In the genomic region with DNA sequence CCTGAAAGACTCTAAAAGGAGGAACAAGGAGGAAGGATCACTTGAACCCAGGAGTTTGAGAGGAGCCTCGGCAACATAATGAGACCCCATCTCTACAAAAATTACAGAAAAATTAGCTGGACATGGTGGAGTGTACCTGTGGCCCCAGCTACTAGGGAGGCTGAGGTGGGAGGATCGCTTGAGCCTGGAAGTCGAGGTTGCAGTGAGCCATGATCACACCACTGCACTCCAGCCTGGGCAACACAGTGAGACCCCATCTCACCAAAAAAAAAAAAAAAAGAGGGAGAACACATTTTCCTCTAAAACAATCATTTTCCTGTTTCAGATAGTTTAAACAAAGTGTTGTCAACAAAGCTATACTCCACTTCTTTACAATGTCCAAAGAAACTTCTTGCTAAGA, we compare ENCODE assay signal across 15 cellular contexts. TPM values are rescaled to one million over a fixed set of nuclear protein-coding genes. Genes with fewer than 3 reads are reported as not detected.
DNase-seq lines count a peak whose midpoint lies in the region; ATAC-seq, FAIRE-seq and TF ChIP-seq lines count a peak whose summit lies in the region.
"Had no signal": no experiment of that assay in that cellular context is flagged by ENCODE, and none has a peak within 500 bp of the region (broad histone marks: within the 10 kb centered on the region; RNA-seq: fewer than 3 reads in every experiment).

No MANE protein-coding gene starts in this region.

- no peak overlapping the region for H2AFZ ChIP-seq in keratinocyte (ENCODE audit: control insufficient read depth, low read length)

- H3K4me2 ChIP-seq in keratinocyte (ENCODE audit: control insufficient read depth, extremely low read depth, insufficient read depth, low read depth, low read length) = peak overlapping the region; percentile 76

- H3K27ac ChIP-seq in keratinocyte (ENCODE audit: control insufficient read depth, insufficient read depth, low read length) = peak overlapping the region; percentile 83
- H3K27ac ChIP-seq: testis had no signal

- H3K36me3 ChIP-seq in keratinocyte (ENCODE audit: control insufficient read depth in 2 of 2, extremely low read depth in 1 of 2, insufficient read depth in 2 of 2, low read length in 2 of 2) = no peaks in the 10 kb centered on the region
- no peaks in the 10 kb centered on the region for H3K36me3 ChIP-seq in mucosa of descending colon (ENCODE audit: low read depth)

- H3K4me1 ChIP-seq in keratinocyte (ENCODE audit: control insufficient read depth, extremely low read depth, insufficient read depth, low read length) (peaks cover 38% of the 10 kb centered on the region), mucosa of descending colon (ENCODE audit: low read depth) (no peaks in the 10 kb centered on the region)

- H3K36me3 Mint-ChIP-seq in stimulated activated naive CD8-positive, alpha-beta T cell treated with anti-CD3 and anti-CD28 coated beads, Interleukin-15, Interleukin-2, amounts not matched to agents 100 ng/mL and 50 ng/mL, for 24 hours (ENCODE audit: low read depth) = no peaks in the 10 kb centered on the region
- H3K36me3 Mint-ChIP-seq in activated T-helper 1 cell treated with anti-CD3 and anti-CD28 coated beads, Interleukin-12 subunit alpha, Interleukin-12 subunit beta, Interleukin-2, Interleukin-4 antibody, amounts not matched to agents 30 ng/mL and 10 ng/mL and 1 ng/mL, durations not matched to agents 14 hours and 24 hours and 36 hours (ENCODE audit: low read depth) = peaks cover 29% of the 10 kb centered on the region

- no peaks in the 10 kb centered on the region for H3K9me3 Mint-ChIP-seq in stimulated activated naive CD8-positive, alpha-beta T cell treated with anti-CD3 and anti-CD28 coated beads, Interleukin-15, Interleukin-2, amounts not matched to agents 100 ng/mL and 50 ng/mL, for 24 hours
- no peaks in the 10 kb centered on the region for H3K9me3 Mint-ChIP-seq in activated T-helper 1 cell treated with anti-CD3 and anti-CD28 coated beads, Interleukin-12 subunit alpha, Interleukin-12 subunit beta, Interleukin-2, Interleukin-4 antibody, amounts not matched to agents 30 ng/mL and 10 ng/mL and 1 ng/mL, durations not matched to agents 14 hours and 24 hours and 36 hours

- no peaks in the 10 kb centered on the region for H4K20me1 ChIP-seq in keratinocyte (ENCODE audit: control insufficient read depth, extremely low read depth, insufficient read depth, low read length)

- H3K4me1 Mint-ChIP-seq in stimulated activated naive CD8-positive, alpha-beta T cell treated with anti-CD3 and anti-CD28 coated beads, Interleukin-15, Interleukin-2, amounts not matched to agents 100 ng/mL and 50 ng/mL, for 24 hours (ENCODE audit: low read depth) = peaks cover 55% of the 10 kb centered on the region
- peaks cover 70% of the 10 kb centered on the region for H3K4me1 Mint-ChIP-seq in activated T-helper 1 cell treated with anti-CD3 and anti-CD28 coated beads, Interleukin-12 subunit alpha, Interleukin-12 subunit beta, Interleukin-2, Interleukin-4 antibody, amounts not matched to agents 30 ng/mL and 10 ng/mL and 1 ng/mL, durations not matched to agents 14 hours and 24 hours and 36 hours (ENCODE audit: low read depth)

- no peak for ATAC-seq in stimulated activated naive CD8-positive, alpha-beta T cell treated with anti-CD3 and anti-CD28 coated beads, Interleukin-15, Interleukin-2, amounts not matched to agents 100 U/mL and 50 U/mL, for 24 hours
- ATAC-seq in mucosa of descending colon = no peak

- intact Hi-C loops in activated T-helper 1 cell treated with anti-CD3 and anti-CD28 coated beads, Interleukin-12 subunit alpha, Interleukin-12 subunit beta, Interleukin-2, Interleukin-4 antibody, amounts not matched to agents 30 ng/mL and 10 ng/mL and 1 ng/mL, durations not matched to agents 14 hours and 24 hours and 36 hours (cut with micrococcal nuclease) = no loop called here
- intact Hi-C loops in mucosa of descending colon (cut with DNase I, micrococcal nuclease) = no loop called here

- dilution Hi-C loops in keratinocyte (cut with MboI; ENCODE audit: extremely low pct_ligation_motif_present, low sequenced_read_pairs) = no loop called here

- H3K9ac ChIP-seq in keratinocyte (ENCODE audit: control insufficient read depth, extremely low read depth, insufficient read depth, low read length) = peak overlapping the region; percentile 65

- no peak for FAIRE-seq in keratinocyte (lab: Jason Lieb, UNC)

- no peaks in the 10 kb centered on the region for H3K27me3 ChIP-seq in keratinocyte (ENCODE audit: control insufficient read depth, extremely low read depth, insufficient read depth, low read length)
- H3K27me3 ChIP-seq: testis had no signal

- H3K4me3 ChIP-seq in keratinocyte (ENCODE audit: control insufficient read depth in 2 of 3, extremely low read depth in 1 of 3, insufficient read depth in 2 of 3, low read depth in 1 of 3, low read length in 3 of 3) (no peak overlapping the region), mucosa of descending colon (no peak overlapping the region)
- H3K4me3 ChIP-seq: testis had no signal

- H3K27me3 Mint-ChIP-seq in stimulated activated naive CD8-positive, alpha-beta T cell treated with anti-CD3 and anti-CD28 coated beads, Interleukin-15, Interleukin-2, amounts not matched to agents 100 ng/mL and 50 ng/mL, for 24 hours = no peaks in the 10 kb centered on the region
- H3K27me3 Mint-ChIP-seq in activated T-helper 1 cell treated with anti-CD3 and anti-CD28 coated beads, Interleukin-12 subunit alpha, Interleukin-12 subunit beta, Interleukin-2, Interleukin-4 antibody, amounts not matched to agents 30 ng/mL and 10 ng/mL and 1 ng/mL, durations not matched to agents 14 hours and 24 hours and 36 hours (ENCODE audit: insufficient read depth) = no peaks in the 10 kb centered on the region

- no peak overlapping the region for H3K4me3 Mint-ChIP-seq in stimulated activated naive CD8-positive, alpha-beta T cell treated with anti-CD3 and anti-CD28 coated beads, Interleukin-15, Interleukin-2, amounts not matched to agents 100 ng/mL and 50 ng/mL, for 24 hours
- H3K4me3 Mint-ChIP-seq in activated T-helper 1 cell treated with anti-CD3 and anti-CD28 coated beads, Interleukin-12 subunit alpha, Interleukin-12 subunit beta, Interleukin-2, Interleukin-4 antibody, amounts not matched to agents 30 ng/mL and 10 ng/mL and 1 ng/mL, durations not matched to agents 14 hours and 24 hours and 36 hours = peak overlapping the region; percentile 86

- no peak for DNase-seq in stimulated activated naive CD8-positive, alpha-beta T cell treated with anti-CD3 and anti-CD28 coated beads, Interleukin-15, Interleukin-2, amounts not matched to agents 100 U/mL and 50 U/mL, for 24 hours
- no peak for DNase-seq in activated T-helper 1 cell treated with anti-CD3 and anti-CD28 coated beads, Interleukin-12 subunit alpha, Interleukin-12 subunit beta, Interleukin-2, Interleukin-4 antibody, amounts not matched to agents 30 ng/mL and 10 ng/mL and 1 ng/mL, durations not matched to agents 14 hours and 24 hours and 36 hours (ENCODE audit: low spot score)
- DNase-seq in keratinocyte (ENCODE audit: low read depth, low spot score) (no peak), retina (no peak), NCI-H1092 treated with DMSO at 0.1 percent for 48 hours (lab: John Stamatoyannopoulos, UW) (no peak), mucosa of descending colon (no peak), DMS114 treated with DMSO at 0.1 percent for 48 hours (lab: John Stamatoyannopoulos, UW; ENCODE audit: unreplicated experiment) (no peak)
- DNase-seq: activated CD4-positive, CD25-positive, alpha-beta regulatory T cell treated with anti-CD3 and anti-CD28 coated beads, Interleukin-2, amount 50 U/mL, for 72 hours; activated gamma-delta T cell; central memory CD4-positive, alpha-beta T cell; testis had no signal

- no peaks in the 10 kb centered on the region for H3K9me1 ChIP-seq in keratinocyte (ENCODE audit: control insufficient read depth, extremely low read depth, insufficient read depth, low read length)

- H3K9me3 ChIP-seq in keratinocyte (ENCODE audit: control insufficient read depth, low read depth, low read length) (no peaks in the 10 kb centered on the region), mucosa of descending colon (no peaks in the 10 kb centered on the region)
- H3K9me3 ChIP-seq: testis had no signal

- no peaks in the 10 kb centered on the region for H3K79me2 ChIP-seq in keratinocyte (ENCODE audit: control insufficient read depth, insufficient read depth, low read length)

- peak overlapping the region; percentile 60 for H3K27ac Mint-ChIP-seq in stimulated activated naive CD8-positive, alpha-beta T cell treated with anti-CD3 and anti-CD28 coated beads, Interleukin-15, Interleukin-2, amounts not matched to agents 100 ng/mL and 50 ng/mL, for 24 hours
- peak overlapping the region; percentile 86 for H3K27ac Mint-ChIP-seq in activated T-helper 1 cell treated with anti-CD3 and anti-CD28 coated beads, Interleukin-12 subunit alpha, Interleukin-12 subunit beta, Interleukin-2, Interleukin-4 antibody, amounts not matched to agents 30 ng/mL and 10 ng/mL and 1 ng/mL, durations not matched to agents 14 hours and 24 hours and 36 hours

- TF ChIP-seq CTCF in keratinocyte (optimal IDR thresholded peaks at IDR 0.05 in 1 of 3, IDR thresholded peaks at IDR 0.05 in 1 of 3, conservative IDR thresholded peaks at IDR 0.05 in 1 of 3; ENCODE audit: extremely low read depth in 1 of 3, insufficient read depth in 2 of 3, low read length in 3 of 3) = no peak
- no peak for TF ChIP-seq CTCF in mucosa of descending colon (IDR thresholded peaks at IDR 0.05)

RNA-seq across cellular contexts. Expression of a gene that starts 5.2 kb away (rescaled TPM):
- 7.6 and 8.6 TPM in 2 replicates for total RNA-seq in activated T-helper 1 cell treated with anti-CD3 and anti-CD28 coated beads, Interleukin-12 subunit alpha, Interleukin-12 subunit beta, Interleukin-2, Interleukin-4 antibody, amounts not matched to agents 30 ng/mL and 10 ng/mL and 1 ng/mL, durations not matched to agents 14 hours and 24 hours and 36 hours
- 0.03 to 0.10 TPM (median 0.07 TPM) in 3 replicates for polyA plus RNA-seq in keratinocyte
- not detected for polyA plus RNA-seq in keratinocyte (2011; ENCODE audit: low read depth)
- polyA plus RNA-seq in keratinocyte (2011; cell fraction: cytosol; rRNA removed) = 0.02 and 0.04 TPM in 2 replicates
- 0.08 and 0.15 TPM in 2 replicates for polyA plus RNA-seq in keratinocyte (2011; cell fraction: nucleus; rRNA removed)
- 0.16 TPM in 1 of 2 replicates, not detected in the other for polyA plus RNA-seq in keratinocyte (2012; ENCODE audit: low replicate concordance)
- polyA minus RNA-seq in keratinocyte = 0.10 to 0.36 TPM (median 0.20 TPM) in 3 replicates
- polyA minus RNA-seq in keratinocyte (2011; cell fraction: cytosol; rRNA and poly(A)+ RNA removed) = not detected
- polyA minus RNA-seq in keratinocyte (2011; cell fraction: nucleus; rRNA and poly(A)+ RNA removed) = not detected in 2 replicates
- total RNA-seq in mucosa of descending colon = under 1 TPM; 0.06 to 0.09 (median 0.07) TPM
- total RNA-seq: mononuclear cell had no signal

RNA-seq across cellular contexts. Expression of a gene that starts 8.8 kb away (rescaled TPM):
- total RNA-seq in activated T-helper 1 cell treated with anti-CD3 and anti-CD28 coated beads, Interleukin-12 subunit alpha, Interleukin-12 subunit beta, Interleukin-2, Interleukin-4 antibody, amounts not matched to agents 30 ng/mL and 10 ng/mL and 1 ng/mL, durations not matched to agents 14 hours and 24 hours and 36 hours = 0.62 and 0.66 TPM in 2 replicates
- 2.8 to 13.9 TPM (median 12.1 TPM) in 3 replicates for polyA plus RNA-seq in keratinocyte
- 5.5 TPM for polyA plus RNA-seq in keratinocyte (2011; ENCODE audit: low read depth)
- polyA plus RNA-seq in keratinocyte (2011; cell fraction: cytosol; rRNA removed) = 3.0 and 3.2 TPM in 2 replicates
- polyA plus RNA-seq in keratinocyte (2011; cell fraction: nucleus; rRNA removed) = 31.3 and 43.0 TPM in 2 replicates
- 1.8 and 9.0 TPM in 2 replicates for polyA plus RNA-seq in keratinocyte (2012; ENCODE audit: low replicate concordance)
- polyA minus RNA-seq in keratinocyte = 1.6 to 30.6 TPM (median 17.7 TPM) in 3 replicates
- 1.5 TPM for polyA minus RNA-seq in keratinocyte (2011; cell fraction: cytosol; rRNA and poly(A)+ RNA removed)
- 14.2 and 20.9 TPM in 2 replicates for polyA minus RNA-seq in keratinocyte (2011; cell fraction: nucleus; rRNA and poly(A)+ RNA removed)
- total RNA-seq in mucosa of descending colon = 1 to 10 TPM in 1 of 3 donors, not detected in 2; 1.6 TPM
- total RNA-seq: glomerular endothelial cell, osteocyte had no signal

RNA-seq across cellular contexts. Expression of a gene that starts 22.3 kb away (rescaled TPM):
- 0.52 and 0.61 TPM in 2 replicates for total RNA-seq in activated T-helper 1 cell treated with anti-CD3 and anti-CD28 coated beads, Interleukin-12 subunit alpha, Interleukin-12 subunit beta, Interleukin-2, Interleukin-4 antibody, amounts not matched to agents 30 ng/mL and 10 ng/mL and 1 ng/mL, durations not matched to agents 14 hours and 24 hours and 36 hours
- 8.8 to 30.1 TPM (median 18.3 TPM) in 3 replicates for polyA plus RNA-seq in keratinocyte
- polyA plus RNA-seq in keratinocyte (2011; ENCODE audit: low read depth) = 5.5 TPM
- 5.5 and 6.0 TPM in 2 replicates for polyA plus RNA-seq in keratinocyte (2011; cell fraction: cytosol; rRNA removed)
- 55.9 and 66.7 TPM in 2 replicates for polyA plus RNA-seq in keratinocyte (2011; cell fraction: nucleus; rRNA removed)
- 5.0 and 14.9 TPM in 2 replicates for polyA plus RNA-seq in keratinocyte (2012; ENCODE audit: low replicate concordance)
- polyA minus RNA-seq in keratinocyte = 10.9 to 46.7 TPM (median 20.8 TPM) in 3 replicates
- polyA minus RNA-seq in keratinocyte (2011; cell fraction: cytosol; rRNA and poly(A)+ RNA removed) = 2.7 TPM
- polyA minus RNA-seq in keratinocyte (2011; cell fraction: nucleus; rRNA and poly(A)+ RNA removed) = 30.8 and 36.6 TPM in 2 replicates
- 1 to 10 TPM in 1 of 3 donors, under 1 TPM in 1, not detected in 1; 0.22 to 1.5 TPM for total RNA-seq in mucosa of descending colon
- total RNA-seq: glomerular endothelial cell, osteocyte had no signal

RNA-seq across cellular contexts. Expression of a gene that starts 27.2 kb away (rescaled TPM):
- 87.6 and 88.7 TPM in 2 replicates for total RNA-seq in activated T-helper 1 cell treated with anti-CD3 and anti-CD28 coated beads, Interleukin-12 subunit alpha, Interleukin-12 subunit beta, Interleukin-2, Interleukin-4 antibody, amounts not matched to agents 30 ng/mL and 10 ng/mL and 1 ng/mL, durations not matched to agents 14 hours and 24 hours and 36 hours
- 31.1 to 59.8 TPM (median 37.8 TPM) in 3 replicates for polyA plus RNA-seq in keratinocyte
- polyA plus RNA-seq in keratinocyte (2011; ENCODE audit: low read depth) = 135 TPM
- polyA plus RNA-seq in keratinocyte (2011; cell fraction: cytosol; rRNA removed) = 37.4 and 53.6 TPM in 2 replicates
- 25.7 and 34.7 TPM in 2 replicates for polyA plus RNA-seq in keratinocyte (2011; cell fraction: nucleus; rRNA removed)
- polyA plus RNA-seq in keratinocyte (2012; ENCODE audit: low replicate concordance) = 36.3 and 52.4 TPM in 2 replicates
- polyA minus RNA-seq in keratinocyte = 7.7 to 19.5 TPM (median 9.3 TPM) in 3 replicates
- 18.2 TPM for polyA minus RNA-seq in keratinocyte (2011; cell fraction: cytosol; rRNA and poly(A)+ RNA removed)
- polyA minus RNA-seq in keratinocyte (2011; cell fraction: nucleus; rRNA and poly(A)+ RNA removed) = 8.3 and 13.5 TPM in 2 replicates
- total RNA-seq in mucosa of descending colon = 10 to 100 TPM; 30.9 to 40.3 (median 33.2) TPM

RNA-seq across cellular contexts. Expression of a gene that starts 48.9 kb away (rescaled TPM):
- total RNA-seq in activated T-helper 1 cell treated with anti-CD3 and anti-CD28 coated beads, Interleukin-12 subunit alpha, Interleukin-12 subunit beta, Interleukin-2, Interleukin-4 antibody, amounts not matched to agents 30 ng/mL and 10 ng/mL and 1 ng/mL, durations not matched to agents 14 hours and 24 hours and 36 hours = 0.93 and 1.3 TPM in 2 replicates
- polyA plus RNA-seq in keratinocyte = 0.17 to 0.35 TPM (median 0.23 TPM) in 3 replicates
- 1.2 TPM for polyA plus RNA-seq in keratinocyte (2011; ENCODE audit: low read depth)
- polyA plus RNA-seq in keratinocyte (2011; cell fraction: cytosol; rRNA removed) = 0.08 and 0.21 TPM in 2 replicates
- 0.91 and 1.1 TPM in 2 replicates for polyA plus RNA-seq in keratinocyte (2011; cell fraction: nucleus; rRNA removed)
- 0.11 and 0.41 TPM in 2 replicates for polyA plus RNA-seq in keratinocyte (2012; ENCODE audit: low replicate concordance)
- 0.10 to 0.45 TPM in 2 of 3 replicates, not detected in the other for polyA minus RNA-seq in keratinocyte
- 1.2 TPM for polyA minus RNA-seq in keratinocyte (2011; cell fraction: cytosol; rRNA and poly(A)+ RNA removed)
- polyA minus RNA-seq in keratinocyte (2011; cell fraction: nucleus; rRNA and poly(A)+ RNA removed) = 0.11 and 0.70 TPM in 2 replicates
- total RNA-seq in mucosa of descending colon = 1 to 10 TPM in 1 of 3 donors, under 1 TPM in 2; 0.39 to 1.2 (median 0.58) TPM
